Comparison of ENCODE assay signal across 1 cellular context in the genomic region with DNA sequence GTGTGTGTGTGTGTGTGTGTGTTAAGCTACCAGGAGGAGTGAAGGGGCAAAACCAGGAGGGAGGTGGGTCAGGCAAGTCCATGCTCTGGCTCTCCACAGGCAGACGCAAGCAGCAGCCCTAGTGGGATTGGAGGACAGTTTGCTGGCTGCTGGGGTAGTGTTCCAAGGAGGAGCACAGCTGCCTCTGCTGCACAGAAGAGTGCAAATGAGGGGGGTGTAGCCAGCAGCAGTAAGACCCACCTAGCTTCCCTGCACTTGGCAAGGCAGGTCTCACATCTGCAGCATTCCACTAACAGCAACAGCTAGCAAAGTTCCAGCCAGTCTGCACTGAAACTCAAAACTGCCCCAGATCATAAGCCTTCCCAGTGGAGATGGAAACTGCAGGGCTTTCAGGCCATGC.
TF ChIP-seq lines count a peak whose summit lies in the region.

No MANE protein-coding gene starts in this region.

TF ChIP-seq in WTC11, 78 proteins besides CTCF, POLR2A, EP300 and RAD21 (continued from another document):
- TF ChIP-seq ZMAT4 (CRISPR knock-in tag; IDR thresholded peaks at IDR 0.05), result no peak
- no peak for TF ChIP-seq IRF1 (CRISPR knock-in tag; IDR thresholded peaks at IDR 0.05)
- TF ChIP-seq, protein P1, sequence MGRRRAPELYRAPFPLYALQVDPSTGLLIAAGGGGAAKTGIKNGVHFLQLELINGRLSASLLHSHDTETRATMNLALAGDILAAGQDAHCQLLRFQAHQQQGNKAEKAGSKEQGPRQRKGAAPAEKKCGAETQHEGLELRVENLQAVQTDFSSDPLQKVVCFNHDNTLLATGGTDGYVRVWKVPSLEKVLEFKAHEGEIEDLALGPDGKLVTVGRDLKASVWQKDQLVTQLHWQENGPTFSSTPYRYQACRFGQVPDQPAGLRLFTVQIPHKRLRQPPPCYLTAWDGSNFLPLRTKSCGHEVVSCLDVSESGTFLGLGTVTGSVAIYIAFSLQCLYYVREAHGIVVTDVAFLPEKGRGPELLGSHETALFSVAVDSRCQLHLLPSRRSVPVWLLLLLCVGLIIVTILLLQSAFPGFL (CRISPR knock-in tag; IDR thresholded peaks at IDR 0.05; ENCODE audit: borderline replicate concordance), result no peak
- TF ChIP-seq, protein P2, sequence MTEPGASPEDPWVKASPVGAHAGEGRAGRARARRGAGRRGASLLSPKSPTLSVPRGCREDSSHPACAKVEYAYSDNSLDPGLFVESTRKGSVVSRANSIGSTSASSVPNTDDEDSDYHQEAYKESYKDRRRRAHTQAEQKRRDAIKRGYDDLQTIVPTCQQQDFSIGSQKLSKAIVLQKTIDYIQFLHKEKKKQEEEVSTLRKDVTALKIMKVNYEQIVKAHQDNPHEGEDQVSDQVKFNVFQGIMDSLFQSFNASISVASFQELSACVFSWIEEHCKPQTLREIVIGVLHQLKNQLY (CRISPR knock-in tag; IDR thresholded peaks at IDR 0.05), result no peak
